Comparison of ENCODE assay signal across 20 cellular contexts in genomic region chr2:212328712-212329496, GRCh38.
DNase-seq lines count a peak whose midpoint lies in the region; ATAC-seq, FAIRE-seq and TF ChIP-seq lines count a peak whose summit lies in the region.
"Had no signal": no experiment of that assay in that cellular context is flagged by ENCODE, and none has a peak within 500 bp of the region (broad histone marks: within the 10 kb centered on the region; RNA-seq: fewer than 3 reads in every experiment).

No MANE protein-coding gene starts in this region.

- in situ Hi-C loops in HepG2 (cut with HindIII; ENCODE audit: extremely low pct_ligation_motif_present, low pct_unique_long_range_greater_than_20kb) = no loop called here

- H3K9me3 Mint-ChIP-seq in neural progenitor cell = peaks cover 3% of the 10 kb centered on the region
- H3K9me3 Mint-ChIP-seq: CD14-positive monocyte had no signal

- H3K27me3 Mint-ChIP-seq in neural progenitor cell (ENCODE audit: insufficient read depth, low read depth) = no peaks in the 10 kb centered on the region
- H3K27me3 Mint-ChIP-seq: IgD-negative memory B cell had no signal

- no peaks in the 10 kb centered on the region for H3F3A ChIP-seq in neural progenitor cell (ENCODE audit: low read depth)

- DNase-seq in HepG2 (ENCODE audit: low spot score) = no peak
- DNase-seq in right lobe of liver = no peak
- DNase-seq in globus pallidus (ENCODE audit: low spot score) = peak; percentile 16
- DNase-seq in neural progenitor cell (ENCODE audit: low spot score) = no peak
- no peak for DNase-seq in C1 segment of cervical spinal cord (lab: John Stamatoyannopoulos, UW)
- no peak for DNase-seq in HuH-7 (ENCODE audit: low spot score)
- no peak for DNase-seq in DMS79 (lab: John Stamatoyannopoulos, UW)
- DNase-seq: 8988T; BE2C; CD8-positive, alpha-beta T cell; COR-L47; DMS153; DND-41; GF-D8 had no signal

- H3K9me3 ChIP-seq in HepG2 (ENCODE audit: low read length) (no peaks in the 10 kb centered on the region), right lobe of liver (no peaks in the 10 kb centered on the region), neural progenitor cell (ENCODE audit: low read depth) (no peaks in the 10 kb centered on the region)

- no peak for FAIRE-seq in HepG2 (lab: Jason Lieb, UNC)
- FAIRE-seq: D721Med, GM19239 had no signal

- no peak for TF ChIP-seq EP300 in HepG2 (IDR thresholded peaks at IDR 0.05; ENCODE audit: low read depth in 2 of 2, low read length in 2 of 2)
- no peak for TF ChIP-seq EP300 in HepG2 (CRISPR knock-in tag; IDR thresholded peaks at IDR 0.05; ENCODE audit: borderline replicate concordance)

- peaks cover 8% of the 10 kb centered on the region for H3K36me3 Mint-ChIP-seq in neural progenitor cell
- H3K36me3 Mint-ChIP-seq: CD14-positive monocyte; CD8-positive, alpha-beta T cell; IgD-negative memory B cell had no signal

- H3K4me1 Mint-ChIP-seq in neural progenitor cell = peaks cover 9% of the 10 kb centered on the region
- H3K4me1 Mint-ChIP-seq: CD14-positive monocyte, IgD-negative memory B cell had no signal

- H3K9ac ChIP-seq in HepG2 (ENCODE audit: insufficient read depth, low read depth, low read length) (no peak overlapping the region), neural progenitor cell (no peak overlapping the region)

- H3K79me2 ChIP-seq in HepG2 (ENCODE audit: insufficient read depth, low read length) (no peaks in the 10 kb centered on the region), neural progenitor cell (ENCODE audit: low read depth) (no peaks in the 10 kb centered on the region)

- H4K20me1 ChIP-seq in HepG2 (ENCODE audit: insufficient read depth, low read length) = no peaks in the 10 kb centered on the region
- H4K20me1 ChIP-seq in neural progenitor cell (ENCODE audit: low read depth) = no peaks in the 10 kb centered on the region

- H3K27ac ChIP-seq in HepG2 (ENCODE audit: extremely low read length, insufficient read depth, low read length) (no peak overlapping the region), right lobe of liver (no peak overlapping the region), neural progenitor cell (no peak overlapping the region)
- H3K27ac ChIP-seq: HL-60 had no signal

- H3K4me2 ChIP-seq in HepG2 (ENCODE audit: low read depth, low read length) (no peak overlapping the region), neural progenitor cell (no peak overlapping the region)

- TF ChIP-seq CTCF in HepG2 (CRISPR knock-in tag; IDR thresholded peaks at IDR 0.05) (no peak), right lobe of liver (IDR thresholded peaks at IDR 0.05) (no peak), neural progenitor cell (IDR thresholded peaks at IDR 0.05) (no peak)

- TF ChIP-seq POLR2A in HepG2 (IDR thresholded peaks at IDR 0.05; ENCODE audit: insufficient read depth in 1 of 2, low read depth in 2 of 2, low read length in 2 of 2) = no peak
- no peak for TF ChIP-seq POLR2A in right lobe of liver (IDR thresholded peaks at IDR 0.05)

- intact Hi-C loops in HepG2 (cut with micrococcal nuclease; ENCODE audit: unreplicated experiment) (no loop called here), right lobe of liver (cut with DNase I) (no loop called here)

- POLR2A ChIA-PET in HepG2 (lab: Yijun Ruan, JAX) = no interaction called here

- H3K36me3 ChIP-seq in HepG2 (replicated peaks in 1 of 2; ENCODE audit: control insufficient read depth in 1 of 2, insufficient read depth in 2 of 2, low read length in 2 of 2) (no peaks in the 10 kb centered on the region), right lobe of liver (no peaks in the 10 kb centered on the region), neural progenitor cell (no peaks in the 10 kb centered on the region)
- H3K36me3 ChIP-seq: BE2C had no signal

- no peak overlapping the region for H3K27ac Mint-ChIP-seq in neural progenitor cell
- H3K27ac Mint-ChIP-seq: CD14-positive monocyte; CD8-positive, alpha-beta T cell; IgD-negative memory B cell had no signal

- no peak overlapping the region for H3K4me3 ChIP-seq in HepG2 (replicated peaks in 1 of 3; ENCODE audit: insufficient read depth in 1 of 3, low read depth in 2 of 3, low read length in 3 of 3)
- H3K4me3 ChIP-seq in right lobe of liver = no peak overlapping the region
- no peak overlapping the region for H3K4me3 ChIP-seq in neural progenitor cell

- ATAC-seq in HepG2 (no peak), right lobe of liver (no peak), HG03108 (IDR thresholded peaks at IDR 0.05; ENCODE audit: unreplicated experiment) (no peak)
- ATAC-seq: CD8-positive, alpha-beta T cell had no signal

- H3K27me3 ChIP-seq in HepG2 (ENCODE audit: control insufficient read depth in 1 of 2, insufficient read depth in 2 of 2, low read length in 2 of 2) = no peaks in the 10 kb centered on the region
- no peaks in the 10 kb centered on the region for H3K27me3 ChIP-seq in right lobe of liver
- no peaks in the 10 kb centered on the region for H3K27me3 ChIP-seq in neural progenitor cell
- H3K27me3 ChIP-seq: BE2C had no signal

- no peak overlapping the region for H3K4me3 Mint-ChIP-seq in neural progenitor cell
- H3K4me3 Mint-ChIP-seq: CD14-positive monocyte; CD8-positive, alpha-beta T cell; IgD-negative memory B cell had no signal

- CTCF ChIA-PET in HepG2 (lab: Yijun Ruan, JAX; ENCODE audit: low intra/inter-chr PET ratio, low total read pairs) = no interaction called here

- TF ChIP-seq RAD21 in HepG2 (CRISPR knock-in tag; IDR thresholded peaks at IDR 0.05) = no peak

- peaks cover 12% of the 10 kb centered on the region for H3K4me1 ChIP-seq in HepG2 (ENCODE audit: insufficient read depth, low read length)
- H3K4me1 ChIP-seq in right lobe of liver = no peaks in the 10 kb centered on the region
- no peaks in the 10 kb centered on the region for H3K4me1 ChIP-seq in neural progenitor cell

- no TSS peak for BruUV-seq in HepG2 (replicated peaks; lab: Mats Ljungman, UMichigan)

- no peak overlapping the region for H2AFZ ChIP-seq in HepG2 (ENCODE audit: low read length)
- H2AFZ ChIP-seq in neural progenitor cell (replicated peaks) = peak overlapping the region; percentile 82

TF ChIP-seq in HepG2, 621 proteins besides CTCF, POLR2A, EP300 and RAD21:
- TF ChIP-seq MAFK (conservative IDR thresholded peaks at IDR 0.05 in 1 of 2, IDR thresholded peaks at IDR 0.05 in 1 of 2; ENCODE audit: low read length in 2 of 2) = peak; percentile 62 to 80
- TF ChIP-seq MAFF (IDR thresholded peaks at IDR 0.05; ENCODE audit: low read depth, low read length) = peak; percentile 53
- TF ChIP-seq ARHGAP35 (CRISPR knock-in tag; IDR thresholded peaks at IDR 0.05; ENCODE audit: borderline replicate concordance) = no peak
